In genomic region chr4:40380647-40381046, GRCh38 we compare ENCODE assay signal across 31 cellular contexts. TPM values are rescaled to one million over a fixed set of nuclear protein-coding genes. Genes with fewer than 3 reads are reported as not detected.
"Had no signal": no experiment of that assay in that cellular context is flagged by ENCODE, and none has a peak within 500 bp of the region (broad histone marks: within the 10 kb centered on the region; RNA-seq: fewer than 3 reads in every experiment).

No MANE protein-coding gene starts in this region.

- H3K36me3 Mint-ChIP-seq: mesothelial cell of epicardium had no signal

- H3K9me3 ChIP-seq: colonic mucosa, esophagus squamous epithelium, gastrocnemius medialis, heart right ventricle, left lung, lower lobe of right lung, mucosa of descending colon had no signal

- H3K27ac Mint-ChIP-seq: dendritic cell treated with granulocyte-macrophage colony-stimulating factor and Interleukin-4, amounts not matched to agents 40 ng/mL and 50 ng/mL, for 4 days; effector memory CD8-positive, alpha-beta T cell; endodermal cell; mesothelial cell of epicardium had no signal

- H3K4me1 ChIP-seq: colonic mucosa, gastrocnemius medialis, heart right ventricle, left lung, lower lobe of right lung had no signal

- H3K4me3 ChIP-seq: colonic mucosa, esophagus squamous epithelium, gastrocnemius medialis, heart right ventricle, left lung, lower lobe of right lung, mucosa of descending colon had no signal

- H3K4me3 Mint-ChIP-seq: dendritic cell treated with granulocyte-macrophage colony-stimulating factor and Interleukin-4, amounts not matched to agents 40 ng/mL and 50 ng/mL, for 4 days; effector memory CD8-positive, alpha-beta T cell; endodermal cell; mesothelial cell of epicardium had no signal

- H3K36me3 ChIP-seq: colonic mucosa, esophagus squamous epithelium, gastrocnemius medialis, heart right ventricle, left lung, lower lobe of right lung had no signal

- ATAC-seq: effector memory CD8-positive, alpha-beta T cell; esophagus mucosa; gastrocnemius medialis; heart right ventricle; left lung; left ventricle myocardium superior; lower lobe of right lung; mucosa of descending colon had no signal

- H3K27me3 ChIP-seq: colonic mucosa, esophagus squamous epithelium, gastrocnemius medialis, left lung had no signal

- H3K9me3 Mint-ChIP-seq: dendritic cell treated with granulocyte-macrophage colony-stimulating factor and Interleukin-4, amounts not matched to agents 40 ng/mL and 50 ng/mL, for 4 days; effector memory CD8-positive, alpha-beta T cell; endodermal cell; mesothelial cell of epicardium had no signal

- H3K27ac ChIP-seq: colonic mucosa, epithelial cell of prostate, esophagus squamous epithelium, gastrocnemius medialis, heart right ventricle, left lung, lower lobe of right lung had no signal

- DNase-seq: colonic mucosa; cortex of kidney; effector CD8-positive, alpha-beta T cell; effector memory CD8-positive, alpha-beta T cell; endodermal cell; erythroblast; esophagus squamous epithelium; foreskin fibroblast; foreskin melanocyte; gastrocnemius medialis; glutamatergic neuron; head of caudate nucleus; heart right ventricle; hippocampal formation; left colon; left lung; left ventricle myocardium superior; lower lobe of right lung; mesenchymal stem cell; mucosa of descending colon had no signal

RNA-seq across cellular contexts. Expression of gene CHRNA9, which starts 45.5 kb away (rescaled TPM):
- total RNA-seq: chondrocyte, colonic mucosa, dermis microvascular lymphatic vessel endothelial cell, esophagus mucosa, esophagus squamous epithelium, gastrocnemius medialis, glomerular endothelial cell, heart right ventricle, kidney epithelial cell, left colon, left lung, left ventricle myocardium superior, lower lobe of right lung, lung microvascular endothelial cell, mesenteric fat pad, mesothelial cell of epicardium, mucosa of descending colon, myocyte had no signal
- polyA plus RNA-seq: heart right ventricle had no signal
